16 cellular contexts compared by ENCODE assay signal in genomic region chr3:18066899-18067582, GRCh38.
DNase-seq lines count a peak whose midpoint lies in the region; ATAC-seq and TF ChIP-seq lines count a peak whose summit lies in the region.
"Had no signal": no experiment of that assay in that cellular context is flagged by ENCODE, and none has a peak within 500 bp of the region (broad histone marks: within the 10 kb centered on the region; RNA-seq: fewer than 3 reads in every experiment).

No MANE protein-coding gene starts in this region.

- no peak overlapping the region for H3K27ac ChIP-seq in GM23248
- no peak overlapping the region for H3K27ac ChIP-seq in endodermal cell (ENCODE audit: low read depth, low read length)
- H3K27ac ChIP-seq: C4-2B had no signal

- H3K4me3 Mint-ChIP-seq in endodermal cell: no peak overlapping the region
- H3K4me3 Mint-ChIP-seq: CD8-positive, alpha-beta T cell; HFFc6 had no signal

- no peaks in the 10 kb centered on the region for H3K9me2 ChIP-seq in GM23248 (ENCODE audit: insufficient read depth)

- in situ Hi-C loops in GM23248 (cut with MboI): no loop called here

- H3K79me2 ChIP-seq in GM23248 (ENCODE audit: insufficient read depth): no peaks in the 10 kb centered on the region

- H3K4me2 ChIP-seq in GM23248 (ENCODE audit: unreplicated experiment): no peak overlapping the region

- no peaks in the 10 kb centered on the region for H3K27me3 Mint-ChIP-seq in endodermal cell (ENCODE audit: insufficient read depth)

- peaks cover 39% of the 10 kb centered on the region for H3F3A ChIP-seq in GM23248 (ENCODE audit: insufficient read depth)

- H4K20me1 ChIP-seq in GM23248 (ENCODE audit: insufficient read depth): no peaks in the 10 kb centered on the region

- H3K9me3 Mint-ChIP-seq in endodermal cell: peaks cover 6% of the 10 kb centered on the region
- H3K9me3 Mint-ChIP-seq: HFFc6 had no signal

- WGBS in GM23248 (ENCODE audit: low coverage in 1 of 2, low lambda C conversion rate in 2 of 2, missing lambda C conversion rate in 2 of 2), 2 experiments: 78 to 81% methylated on average over 3 of the region's 3 CpGs
- 86 to 100% methylated on average over 2 to 3 of the region's 3 CpGs for WGBS in endodermal cell (ENCODE audit: insufficient coverage in 1 of 2, insufficient read length in 1 of 2), 2 experiments

- DNase-seq in GM23248 (peak; percentile 28), RPMI7951 (ENCODE audit: low read depth) (peak; percentile 21), kidney tubule cell (ENCODE audit: low spot score) (peak; percentile 49), globus pallidus (ENCODE audit: low spot score) (no peak), NCI-H187 treated with DMSO at 0.1 percent for 48 hours (lab: John Stamatoyannopoulos, UW) (no peak), GF-D8 (lab: John Stamatoyannopoulos, UW) (no peak), endodermal cell (no peak)
- DNase-seq: BE2C; CD8-positive, alpha-beta T cell; COR-L47; DND-41; HCEC 1CT; HFFc6 had no signal

- H3K9me3 ChIP-seq in GM23248 (ENCODE audit: low read depth): no peaks in the 10 kb centered on the region
- H3K9me3 ChIP-seq in endodermal cell (ENCODE audit: control insufficient read depth, low read length): peaks cover 13% of the 10 kb centered on the region
- H3K9me3 ChIP-seq: BE2C had no signal

- peaks cover 47% of the 10 kb centered on the region for H3K4me1 ChIP-seq in GM23248 (ENCODE audit: insufficient read depth)
- peaks cover 8% of the 10 kb centered on the region for H3K4me1 ChIP-seq in endodermal cell (ENCODE audit: control insufficient read depth, insufficient read depth, low read length)
- H3K4me1 ChIP-seq: BE2C had no signal

- H3K4me1 Mint-ChIP-seq in endodermal cell: peaks cover 19% of the 10 kb centered on the region

- H3K36me3 Mint-ChIP-seq in endodermal cell (ENCODE audit: low read depth): peaks cover 49% of the 10 kb centered on the region
- H3K36me3 Mint-ChIP-seq: CD8-positive, alpha-beta T cell had no signal

- H3K36me3 ChIP-seq in GM23248 (ENCODE audit: low read depth) (no peaks in the 10 kb centered on the region), endodermal cell (ENCODE audit: control insufficient read depth, insufficient read depth, low read length) (no peaks in the 10 kb centered on the region)
- H3K36me3 ChIP-seq: BE2C had no signal

- TF ChIP-seq CTCF in endodermal cell (conservative IDR thresholded peaks at IDR 0.05): no peak

- H3K9ac ChIP-seq in GM23248 (no peak overlapping the region), endodermal cell (ENCODE audit: extremely low read depth, low read length, poor library complexity, severe bottlenecking) (no peak overlapping the region)

- peak; percentile 91 for ATAC-seq in esophagus mucosa
- ATAC-seq: CD8-positive, alpha-beta T cell; HepG2 had no signal

- no peak overlapping the region for H3K27ac Mint-ChIP-seq in endodermal cell
- H3K27ac Mint-ChIP-seq: CD8-positive, alpha-beta T cell; HFFc6 had no signal

- H3K4me3 ChIP-seq in GM23248 (no peak overlapping the region), endodermal cell (ENCODE audit: low read length) (no peak overlapping the region)

- no peaks in the 10 kb centered on the region for H3K27me3 ChIP-seq in GM23248 (replicated peaks; ENCODE audit: insufficient read depth)
- H3K27me3 ChIP-seq in endodermal cell (ENCODE audit: control insufficient read depth, insufficient read depth, low read length, poor library complexity, severe bottlenecking): no peaks in the 10 kb centered on the region
- H3K27me3 ChIP-seq: BE2C had no signal

- no peak overlapping the region for H2AFZ ChIP-seq in GM23248

Comparison
In these comparisons a context has a peak if more than half of its experiments do, and no peak if none do; other contexts are left out.
1. DNase-seq: peak in GM23248 (single experiment), RPMI7951 (single experiment) and kidney tubule cell (single experiment); none in globus pallidus (single experiment), NCI-H187 treated with DMSO at 0.1 percent for 48 hours (single experiment), GF-D8 (single experiment) and endodermal cell (single experiment).